ENCODE assay signal across 1 cellular context in the genomic region with DNA sequence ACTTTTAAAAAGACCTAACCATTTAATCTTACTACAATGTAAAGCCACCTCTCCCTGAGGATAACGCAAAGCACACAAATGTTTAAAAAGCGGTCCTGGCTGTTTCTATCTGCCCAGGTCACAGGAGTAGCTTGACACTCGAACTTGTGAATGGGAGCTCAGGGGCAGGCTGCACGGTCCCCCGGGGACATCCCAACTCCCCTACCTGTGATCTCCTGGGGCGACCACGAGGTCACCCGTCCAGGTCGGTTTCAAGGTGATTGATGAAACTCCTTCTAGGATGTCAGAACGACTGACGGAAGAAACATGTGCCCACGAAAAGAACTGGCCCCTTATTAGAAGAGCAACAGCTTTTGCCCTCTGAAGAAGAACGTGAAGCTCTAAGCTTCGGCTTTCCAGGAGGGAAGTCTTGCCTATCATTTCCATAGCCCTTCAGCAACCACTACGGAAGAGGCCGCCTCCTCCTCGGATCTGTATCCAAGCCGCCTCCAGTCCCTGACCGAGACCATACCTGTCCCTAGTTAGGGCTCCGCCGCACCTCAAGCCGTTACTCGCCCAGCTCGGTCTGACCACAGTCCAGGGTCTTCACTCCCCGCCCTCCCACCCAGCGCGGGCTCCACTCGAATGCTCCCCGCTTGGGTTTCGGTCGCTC.
A peak's percentile ranks its signal among the peaks of the same experiment; 100 is the strongest.
TF ChIP-seq lines count a peak whose summit lies in the region.

No MANE protein-coding gene starts in this region.

TF ChIP-seq in H1, 55 proteins besides CTCF, POLR2A, EP300 and RAD21 (continued from another document):
- TF ChIP-seq CTBP2 (IDR thresholded peaks at IDR 0.05; ENCODE audit: borderline replicate concordance, insufficient read depth, insufficient read length, low read length) (no peak), KDM1A (IDR thresholded peaks at IDR 0.05; ENCODE audit: borderline replicate concordance, low read length) (no peak), MAFK (IDR thresholded peaks at IDR 0.05; ENCODE audit: low read depth, low read length) (no peak), USF2 (IDR thresholded peaks at IDR 0.05; ENCODE audit: low read length) (no peak), SP2 (IDR thresholded peaks at IDR 0.05; ENCODE audit: low read length) (no peak), SRF (IDR thresholded peaks at IDR 0.05; ENCODE audit: low read depth, low read length) (no peak), KDM4A (IDR thresholded peaks at IDR 0.05; ENCODE audit: low read depth, low read length, severe bottlenecking) (peak; percentile 11), HDAC6 (IDR thresholded peaks at IDR 0.05; ENCODE audit: low read depth, low read length) (no peak), JUND (IDR thresholded peaks at IDR 0.05; ENCODE audit: low read length) (no peak), RXRA (IDR thresholded peaks at IDR 0.05; ENCODE audit: insufficient read depth, low read depth, low read length) (no peak), TEAD4 (IDR thresholded peaks at IDR 0.05; ENCODE audit: low read depth, low read length) (no peak), GTF2F1 (IDR thresholded peaks at IDR 0.05; ENCODE audit: borderline replicate concordance, low read depth, low read length) (no peak), POLR2AphosphoS5 (IDR thresholded peaks at IDR 0.05; ENCODE audit: low read depth, low read length) (0 out of 2 replicates have a peak, but pooled peaks have one; percentile 30), CREB1 (IDR thresholded peaks at IDR 0.05) (no peak), SP1 (IDR thresholded peaks at IDR 0.05; ENCODE audit: low read depth, low read length) (no peak), CEBPB (IDR thresholded peaks at IDR 0.05; ENCODE audit: low read depth, low read length) (no peak), ASH2L (IDR thresholded peaks at IDR 0.05; ENCODE audit: low read length) (peak; percentile 9), CBX8 (IDR thresholded peaks at IDR 0.05; ENCODE audit: borderline replicate concordance, low read depth, low read length) (no peak), RNF2 (IDR thresholded peaks at IDR 0.05; ENCODE audit: borderline replicate concordance, low read depth, low read length, missing control alignments, poor library complexity, severe bottlenecking) (no peak), JUN (IDR thresholded peaks at IDR 0.05; ENCODE audit: low read depth, low read length) (no peak), RFX5 (IDR thresholded peaks at IDR 0.05; ENCODE audit: borderline replicate concordance, low read depth, low read length) (no peak), FOSL1 (IDR thresholded peaks at IDR 0.05; ENCODE audit: insufficient read depth, low read depth, low read length) (no peak), BRCA1 (IDR thresholded peaks at IDR 0.05; ENCODE audit: low read depth, low read length) (no peak), GABPA (IDR thresholded peaks at IDR 0.05; ENCODE audit: borderline replicate concordance, insufficient read depth, low read length) (no peak), NANOG (IDR thresholded peaks at IDR 0.05; ENCODE audit: insufficient read depth, low read depth, low read length, poor library complexity, severe bottlenecking) (no peak), SIRT6 (IDR thresholded peaks at IDR 0.05; ENCODE audit: low read length) (no peak), RBBP5 (IDR thresholded peaks at IDR 0.05; ENCODE audit: borderline replicate concordance, low read depth, low read length) (no peak), TBP (IDR thresholded peaks at IDR 0.05; ENCODE audit: low read depth, low read length) (no peak), EZH2 (IDR thresholded peaks at IDR 0.05; ENCODE audit: low read depth, low read length, severe bottlenecking) (no peak), SIN3A (conservative IDR thresholded peaks at IDR 0.05 in 1 of 2, IDR thresholded peaks at IDR 0.05 in 1 of 2; ENCODE audit: low read depth in 1 of 2, low read length in 2 of 2) (no peak), EGR1 (IDR thresholded peaks at IDR 0.05; ENCODE audit: borderline replicate concordance, low read depth, low read length) (no peak), KDM5A (IDR thresholded peaks at IDR 0.05; ENCODE audit: low read length) (no peak), BACH1 (IDR thresholded peaks at IDR 0.05; ENCODE audit: low read length) (no peak), TAF7 (optimal IDR thresholded peaks at IDR 0.05; ENCODE audit: borderline replicate concordance, low read depth, low read length) (peak; percentile 22), SUZ12 (IDR thresholded peaks at IDR 0.05; ENCODE audit: low read length) (no peak), SAP30 (IDR thresholded peaks at IDR 0.05; ENCODE audit: insufficient read depth, insufficient replicate concordance, low read length) (no peak)
- TF ChIP-seq, protein P1, sequence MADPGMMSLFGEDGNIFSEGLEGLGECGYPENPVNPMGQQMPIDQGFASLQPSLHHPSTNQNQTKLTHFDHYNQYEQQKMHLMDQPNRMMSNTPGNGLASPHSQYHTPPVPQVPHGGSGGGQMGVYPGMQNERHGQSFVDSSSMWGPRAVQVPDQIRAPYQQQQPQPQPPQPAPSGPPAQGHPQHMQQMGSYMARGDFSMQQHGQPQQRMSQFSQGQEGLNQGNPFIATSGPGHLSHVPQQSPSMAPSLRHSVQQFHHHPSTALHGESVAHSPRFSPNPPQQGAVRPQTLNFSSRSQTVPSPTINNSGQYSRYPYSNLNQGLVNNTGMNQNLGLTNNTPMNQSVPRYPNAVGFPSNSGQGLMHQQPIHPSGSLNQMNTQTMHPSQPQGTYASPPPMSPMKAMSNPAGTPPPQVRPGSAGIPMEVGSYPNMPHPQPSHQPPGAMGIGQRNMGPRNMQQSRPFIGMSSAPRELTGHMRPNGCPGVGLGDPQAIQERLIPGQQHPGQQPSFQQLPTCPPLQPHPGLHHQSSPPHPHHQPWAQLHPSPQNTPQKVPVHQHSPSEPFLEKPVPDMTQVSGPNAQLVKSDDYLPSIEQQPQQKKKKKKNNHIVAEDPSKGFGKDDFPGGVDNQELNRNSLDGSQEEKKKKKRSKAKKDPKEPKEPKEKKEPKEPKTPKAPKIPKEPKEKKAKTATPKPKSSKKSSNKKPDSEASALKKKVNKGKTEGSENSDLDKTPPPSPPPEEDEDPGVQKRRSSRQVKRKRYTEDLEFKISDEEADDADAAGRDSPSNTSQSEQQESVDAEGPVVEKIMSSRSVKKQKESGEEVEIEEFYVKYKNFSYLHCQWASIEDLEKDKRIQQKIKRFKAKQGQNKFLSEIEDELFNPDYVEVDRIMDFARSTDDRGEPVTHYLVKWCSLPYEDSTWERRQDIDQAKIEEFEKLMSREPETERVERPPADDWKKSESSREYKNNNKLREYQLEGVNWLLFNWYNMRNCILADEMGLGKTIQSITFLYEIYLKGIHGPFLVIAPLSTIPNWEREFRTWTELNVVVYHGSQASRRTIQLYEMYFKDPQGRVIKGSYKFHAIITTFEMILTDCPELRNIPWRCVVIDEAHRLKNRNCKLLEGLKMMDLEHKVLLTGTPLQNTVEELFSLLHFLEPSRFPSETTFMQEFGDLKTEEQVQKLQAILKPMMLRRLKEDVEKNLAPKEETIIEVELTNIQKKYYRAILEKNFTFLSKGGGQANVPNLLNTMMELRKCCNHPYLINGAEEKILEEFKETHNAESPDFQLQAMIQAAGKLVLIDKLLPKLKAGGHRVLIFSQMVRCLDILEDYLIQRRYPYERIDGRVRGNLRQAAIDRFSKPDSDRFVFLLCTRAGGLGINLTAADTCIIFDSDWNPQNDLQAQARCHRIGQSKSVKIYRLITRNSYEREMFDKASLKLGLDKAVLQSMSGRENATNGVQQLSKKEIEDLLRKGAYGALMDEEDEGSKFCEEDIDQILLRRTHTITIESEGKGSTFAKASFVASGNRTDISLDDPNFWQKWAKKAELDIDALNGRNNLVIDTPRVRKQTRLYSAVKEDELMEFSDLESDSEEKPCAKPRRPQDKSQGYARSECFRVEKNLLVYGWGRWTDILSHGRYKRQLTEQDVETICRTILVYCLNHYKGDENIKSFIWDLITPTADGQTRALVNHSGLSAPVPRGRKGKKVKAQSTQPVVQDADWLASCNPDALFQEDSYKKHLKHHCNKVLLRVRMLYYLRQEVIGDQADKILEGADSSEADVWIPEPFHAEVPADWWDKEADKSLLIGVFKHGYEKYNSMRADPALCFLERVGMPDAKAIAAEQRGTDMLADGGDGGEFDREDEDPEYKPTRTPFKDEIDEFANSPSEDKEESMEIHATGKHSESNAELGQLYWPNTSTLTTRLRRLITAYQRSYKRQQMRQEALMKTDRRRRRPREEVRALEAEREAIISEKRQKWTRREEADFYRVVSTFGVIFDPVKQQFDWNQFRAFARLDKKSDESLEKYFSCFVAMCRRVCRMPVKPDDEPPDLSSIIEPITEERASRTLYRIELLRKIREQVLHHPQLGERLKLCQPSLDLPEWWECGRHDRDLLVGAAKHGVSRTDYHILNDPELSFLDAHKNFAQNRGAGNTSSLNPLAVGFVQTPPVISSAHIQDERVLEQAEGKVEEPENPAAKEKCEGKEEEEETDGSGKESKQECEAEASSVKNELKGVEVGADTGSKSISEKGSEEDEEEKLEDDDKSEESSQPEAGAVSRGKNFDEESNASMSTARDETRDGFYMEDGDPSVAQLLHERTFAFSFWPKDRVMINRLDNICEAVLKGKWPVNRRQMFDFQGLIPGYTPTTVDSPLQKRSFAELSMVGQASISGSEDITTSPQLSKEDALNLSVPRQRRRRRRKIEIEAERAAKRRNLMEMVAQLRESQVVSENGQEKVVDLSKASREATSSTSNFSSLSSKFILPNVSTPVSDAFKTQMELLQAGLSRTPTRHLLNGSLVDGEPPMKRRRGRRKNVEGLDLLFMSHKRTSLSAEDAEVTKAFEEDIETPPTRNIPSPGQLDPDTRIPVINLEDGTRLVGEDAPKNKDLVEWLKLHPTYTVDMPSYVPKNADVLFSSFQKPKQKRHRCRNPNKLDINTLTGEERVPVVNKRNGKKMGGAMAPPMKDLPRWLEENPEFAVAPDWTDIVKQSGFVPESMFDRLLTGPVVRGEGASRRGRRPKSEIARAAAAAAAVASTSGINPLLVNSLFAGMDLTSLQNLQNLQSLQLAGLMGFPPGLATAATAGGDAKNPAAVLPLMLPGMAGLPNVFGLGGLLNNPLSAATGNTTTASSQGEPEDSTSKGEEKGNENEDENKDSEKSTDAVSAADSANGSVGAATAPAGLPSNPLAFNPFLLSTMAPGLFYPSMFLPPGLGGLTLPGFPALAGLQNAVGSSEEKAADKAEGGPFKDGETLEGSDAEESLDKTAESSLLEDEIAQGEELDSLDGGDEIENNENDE (IDR thresholded peaks at IDR 0.05; ENCODE audit: insufficient replicate concordance, low read length), result no peak
- TF ChIP-seq, protein P2, sequence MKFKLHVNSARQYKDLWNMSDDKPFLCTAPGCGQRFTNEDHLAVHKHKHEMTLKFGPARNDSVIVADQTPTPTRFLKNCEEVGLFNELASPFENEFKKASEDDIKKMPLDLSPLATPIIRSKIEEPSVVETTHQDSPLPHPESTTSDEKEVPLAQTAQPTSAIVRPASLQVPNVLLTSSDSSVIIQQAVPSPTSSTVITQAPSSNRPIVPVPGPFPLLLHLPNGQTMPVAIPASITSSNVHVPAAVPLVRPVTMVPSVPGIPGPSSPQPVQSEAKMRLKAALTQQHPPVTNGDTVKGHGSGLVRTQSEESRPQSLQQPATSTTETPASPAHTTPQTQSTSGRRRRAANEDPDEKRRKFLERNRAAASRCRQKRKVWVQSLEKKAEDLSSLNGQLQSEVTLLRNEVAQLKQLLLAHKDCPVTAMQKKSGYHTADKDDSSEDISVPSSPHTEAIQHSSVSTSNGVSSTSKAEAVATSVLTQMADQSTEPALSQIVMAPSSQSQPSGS (IDR thresholded peaks at IDR 0.05; ENCODE audit: low read length), result no peak
- TF ChIP-seq, protein P3, sequence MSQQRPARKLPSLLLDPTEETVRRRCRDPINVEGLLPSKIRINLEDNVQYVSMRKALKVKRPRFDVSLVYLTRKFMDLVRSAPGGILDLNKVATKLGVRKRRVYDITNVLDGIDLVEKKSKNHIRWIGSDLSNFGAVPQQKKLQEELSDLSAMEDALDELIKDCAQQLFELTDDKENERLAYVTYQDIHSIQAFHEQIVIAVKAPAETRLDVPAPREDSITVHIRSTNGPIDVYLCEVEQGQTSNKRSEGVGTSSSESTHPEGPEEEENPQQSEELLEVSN (IDR thresholded peaks at IDR 0.05), result no peak
